1 cellular context compared by ENCODE assay signal in the genomic region with DNA sequence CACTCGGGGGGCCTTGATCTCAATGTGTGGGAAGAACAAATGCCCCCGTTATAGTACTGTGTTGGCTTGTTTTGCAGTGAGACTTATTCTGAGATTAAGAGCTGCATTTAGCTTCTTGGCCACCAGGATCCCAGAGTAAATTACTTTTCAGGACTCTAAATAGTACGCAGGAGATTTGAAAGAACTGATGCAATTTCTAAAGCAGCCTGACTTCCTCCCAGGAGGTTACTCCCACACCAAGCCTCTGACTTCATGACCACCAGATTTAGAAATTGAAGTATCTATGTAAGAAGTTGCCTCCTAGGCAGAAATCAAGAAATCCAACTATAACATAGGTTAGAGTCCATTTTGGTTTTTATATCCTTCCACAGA.
TF ChIP-seq lines count a peak whose summit lies in the region.

No MANE protein-coding gene starts in this region.

TF ChIP-seq in IMR-90, 13 proteins besides CTCF, POLR2A, EP300 and RAD21 (continued from another document):
- TF ChIP-seq RFX5 (IDR thresholded peaks at IDR 0.05; ENCODE audit: low read depth, low read length) (no peak), BHLHE40 (IDR thresholded peaks at IDR 0.05; ENCODE audit: low read depth, low read length) (no peak)
- TF ChIP-seq, protein P1, sequence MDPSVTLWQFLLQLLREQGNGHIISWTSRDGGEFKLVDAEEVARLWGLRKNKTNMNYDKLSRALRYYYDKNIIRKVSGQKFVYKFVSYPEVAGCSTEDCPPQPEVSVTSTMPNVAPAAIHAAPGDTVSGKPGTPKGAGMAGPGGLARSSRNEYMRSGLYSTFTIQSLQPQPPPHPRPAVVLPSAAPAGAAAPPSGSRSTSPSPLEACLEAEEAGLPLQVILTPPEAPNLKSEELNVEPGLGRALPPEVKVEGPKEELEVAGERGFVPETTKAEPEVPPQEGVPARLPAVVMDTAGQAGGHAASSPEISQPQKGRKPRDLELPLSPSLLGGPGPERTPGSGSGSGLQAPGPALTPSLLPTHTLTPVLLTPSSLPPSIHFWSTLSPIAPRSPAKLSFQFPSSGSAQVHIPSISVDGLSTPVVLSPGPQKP (IDR thresholded peaks at IDR 0.05; ENCODE audit: borderline replicate concordance, low read depth, low read length): no peak
